15 cellular contexts compared by ENCODE assay signal in the genomic region with DNA sequence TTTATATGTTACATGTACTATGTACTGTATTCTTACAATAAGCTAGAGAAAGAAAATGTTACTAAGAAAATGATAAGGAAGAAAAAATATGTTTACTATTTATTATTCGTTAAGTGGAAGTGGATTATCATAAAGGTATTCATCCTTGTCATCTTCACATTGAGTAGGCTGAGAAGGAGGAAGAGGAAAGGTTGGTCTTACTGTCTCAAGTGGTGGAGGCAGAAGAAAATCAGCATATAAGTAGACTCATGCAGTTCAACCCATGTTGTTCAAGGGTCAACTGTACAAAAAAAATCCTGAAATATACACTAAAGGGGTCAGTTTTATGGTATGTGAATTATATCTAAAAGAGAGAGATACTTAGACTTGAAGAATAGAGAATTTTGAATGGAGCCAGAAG.
"Had no signal": no experiment of that assay in that cellular context is flagged by ENCODE, and none has a peak within 500 bp of the region (broad histone marks: within the 10 kb centered on the region; RNA-seq: fewer than 3 reads in every experiment).

No MANE protein-coding gene starts in this region.

- H3K27ac Mint-ChIP-seq: activated naive CD4-positive, alpha-beta T cell treated with anti-CD3 and anti-CD28 coated beads, Interleukin-2, amount 10 ng/mL, durations not matched to agents 7 days and 5 days; nephron had no signal

- H3K4me1 ChIP-seq: colonic mucosa, prostate gland had no signal

- DNase-seq: activated CD4-positive, alpha-beta T cell treated with anti-CD3 and anti-CD28 coated beads for 4 hours; activated naive CD4-positive, alpha-beta T cell treated with anti-CD3 and anti-CD28 coated beads, Interleukin-2, amount 10 ng/mL, durations not matched to agents 7 days and 5 days; amniotic stem cell; caudate nucleus; colonic mucosa; mucosa of descending colon; right cardiac atrium; stimulated activated CD4-positive, alpha-beta T cell treated with anti-CD3 and anti-CD28 coated beads, Interleukin-4, amount 100 ng/mL, for 24 hours; stimulated activated CD8-positive, alpha-beta memory T cell treated with anti-CD3 and anti-CD28 coated beads, Interleukin-4, amount 100 ng/mL, for 48 hours had no signal

- H3K4me3 ChIP-seq: colonic mucosa, mucosa of descending colon, prostate gland, skin epidermis, thoracic aorta had no signal

- H3K27me3 Mint-ChIP-seq: activated naive CD4-positive, alpha-beta T cell treated with anti-CD3 and anti-CD28 coated beads, Interleukin-2, amount 10 ng/mL, durations not matched to agents 7 days and 5 days had no signal

- H3K27me3 ChIP-seq: colonic mucosa had no signal

- H3K9me3 Mint-ChIP-seq: activated naive CD4-positive, alpha-beta T cell treated with anti-CD3 and anti-CD28 coated beads, Interleukin-2, amount 10 ng/mL, durations not matched to agents 7 days and 5 days; nephron had no signal

- H3K4me3 Mint-ChIP-seq: activated naive CD4-positive, alpha-beta T cell treated with anti-CD3 and anti-CD28 coated beads, Interleukin-2, amount 10 ng/mL, durations not matched to agents 7 days and 5 days; nephron had no signal

- H3K9me3 ChIP-seq: colonic mucosa, mucosa of descending colon, prostate gland, thoracic aorta had no signal

- ATAC-seq: left lobe of liver, mucosa of descending colon, right cardiac atrium, SK-N-SH treated with all-trans-retinoic acid at 6 μM for 48 hours had no signal

- H3K36me3 ChIP-seq: colonic mucosa, prostate gland, thoracic aorta had no signal

- H3K27ac ChIP-seq: colonic mucosa, prostate gland, skin epidermis, thoracic aorta had no signal
